8 cellular contexts compared by ENCODE assay signal in the genomic region with DNA sequence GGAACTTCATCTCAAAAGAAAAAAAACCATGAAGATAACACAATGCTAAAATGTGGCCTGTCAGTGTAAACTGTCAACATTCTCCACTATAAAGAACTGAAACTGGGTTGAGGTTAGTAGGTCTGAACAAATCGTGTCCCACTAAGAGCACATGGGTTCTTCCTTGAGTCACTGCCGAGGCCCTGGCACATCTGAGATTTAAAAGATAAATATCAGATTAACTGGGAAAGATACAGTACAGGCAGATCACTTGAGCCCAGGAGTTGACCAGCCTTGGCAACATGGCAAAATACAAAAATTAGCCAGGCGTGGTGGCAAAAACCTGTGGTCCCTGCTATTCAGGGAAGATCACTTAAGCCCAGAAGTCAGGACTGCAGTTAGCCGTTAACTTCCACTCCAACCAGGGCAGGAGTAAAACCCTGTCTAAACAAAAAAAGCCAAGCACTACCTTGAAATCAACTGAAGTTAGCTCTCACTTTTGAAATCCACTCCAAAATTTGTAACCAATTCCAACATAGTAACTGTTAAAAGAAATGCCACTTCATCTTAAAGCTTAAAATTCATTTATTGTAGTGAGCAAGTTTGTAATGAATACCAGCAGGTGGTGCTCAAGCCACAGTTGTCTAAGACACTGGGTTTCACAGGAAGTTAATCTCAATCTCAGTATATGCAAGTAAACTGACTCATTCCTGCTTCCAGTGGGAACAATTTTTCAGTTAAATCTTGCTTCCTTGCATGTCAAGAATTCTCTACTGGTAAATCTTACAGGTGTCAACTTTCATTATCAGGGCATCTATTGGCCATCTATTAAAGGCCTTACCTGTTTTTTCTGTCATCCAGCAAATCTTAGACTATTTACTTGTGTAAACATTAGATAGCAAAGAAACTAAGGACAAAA. TPM values are rescaled to one million over a fixed set of nuclear protein-coding genes. Genes with fewer than 3 reads are reported as not detected.
DNase-seq lines count a peak whose midpoint lies in the region; ATAC-seq lines count a peak whose summit lies in the region.

No MANE protein-coding gene starts in this region.

- H3K79me2 ChIP-seq in GM23248 (ENCODE audit: insufficient read depth) = peaks cover 41% of the 10 kb centered on the region

- H3K36me3 Mint-ChIP-seq in central memory CD8-positive, alpha-beta T cell (ENCODE audit: insufficient read depth) = peaks cover 69% of the 10 kb centered on the region
- peaks cover 56 to 68% of the 10 kb centered on the region in 2 donors for H3K36me3 Mint-ChIP-seq in stimulated activated naive B cell treated with anti-CD40 and anti-IgM and Interleukin-4, amounts not matched to agents 10 μg/mL and 1 μg/mL and 100 μg/mL, for 72 hours

- peaks cover 16% of the 10 kb centered on the region for H3K4me1 ChIP-seq in GM23248 (ENCODE audit: insufficient read depth)

- peak overlapping the region; percentile 100 for H3K9ac ChIP-seq in GM23248

- H3K4me2 ChIP-seq in GM23248 (ENCODE audit: unreplicated experiment) = peak overlapping the region; percentile 77

- peaks cover 53% of the 10 kb centered on the region for H3K4me1 Mint-ChIP-seq in central memory CD8-positive, alpha-beta T cell
- peaks cover 44 to 72% of the 10 kb centered on the region in 2 donors for H3K4me1 Mint-ChIP-seq in stimulated activated naive B cell treated with anti-CD40 and anti-IgM and Interleukin-4, amounts not matched to agents 10 μg/mL and 1 μg/mL and 100 μg/mL, for 72 hours

- peaks cover 71% of the 10 kb centered on the region for H3F3A ChIP-seq in GM23248 (ENCODE audit: insufficient read depth)

- H3K9me3 ChIP-seq in GM23248 (ENCODE audit: low read depth) = no peaks in the 10 kb centered on the region

- H3K9me2 ChIP-seq in GM23248 (ENCODE audit: insufficient read depth) = no peaks in the 10 kb centered on the region

- H3K36me3 ChIP-seq in GM23248 (ENCODE audit: low read depth) = peaks cover 51% of the 10 kb centered on the region

- DNase-seq in SKM-1 treated with dmso at 0.1 percent for 144 hours (lab: John Stamatoyannopoulos, UW; ENCODE audit: unreplicated experiment) (peak; percentile 55), SKM-1 (lab: John Stamatoyannopoulos, UW; ENCODE audit: unreplicated experiment) (no peak), GM23248 (peak; percentile 91), LHCN-M2 (ENCODE audit: low read depth) (peak; percentile 85), T-helper 1 cell (peak in 4 of 5 donors; percentile 36 to 78 (median 47)), left kidney (ENCODE audit: low read depth, low spot score) (peak; percentile 82)
- DNase-seq in central memory CD8-positive, alpha-beta T cell (ENCODE audit: low spot score in 2 of 2) = peak in 1 of 2 donors; percentile 50
- DNase-seq in stimulated activated naive B cell treated with anti-CD40 and anti-IgM and Interleukin-4, amounts not matched to agents 10 μg/mL and 1 μg/mL and 100 μg/mL, for 72 hours = no peak

- in situ Hi-C loops in GM23248 (cut with MboI) = loop anchor here (25.0 kb wide), 1 partner anchor 97 kb away; no protein-coding TSS in a partner anchor

- WGBS in GM23248 (ENCODE audit: low coverage in 1 of 2, low lambda C conversion rate in 2 of 2, missing lambda C conversion rate in 2 of 2), 2 experiments = 49 to 65% methylated on average over 4 of the region's 4 CpGs

- H3K27me3 Mint-ChIP-seq in central memory CD8-positive, alpha-beta T cell = no peaks in the 10 kb centered on the region
- peaks cover 0 to 4% of the 10 kb centered on the region in 2 donors for H3K27me3 Mint-ChIP-seq in stimulated activated naive B cell treated with anti-CD40 and anti-IgM and Interleukin-4, amounts not matched to agents 10 μg/mL and 1 μg/mL and 100 μg/mL, for 72 hours

- peak overlapping the region; percentile 87 for H3K27ac Mint-ChIP-seq in central memory CD8-positive, alpha-beta T cell (ENCODE audit: low read depth)
- H3K27ac Mint-ChIP-seq in stimulated activated naive B cell treated with anti-CD40 and anti-IgM and Interleukin-4, amounts not matched to agents 10 μg/mL and 1 μg/mL and 100 μg/mL, for 72 hours = peak overlapping the region; percentile 100

- H3K9me3 Mint-ChIP-seq in central memory CD8-positive, alpha-beta T cell = no peaks in the 10 kb centered on the region
- no peaks in the 10 kb centered on the region for H3K9me3 Mint-ChIP-seq in stimulated activated naive B cell treated with anti-CD40 and anti-IgM and Interleukin-4, amounts not matched to agents 10 μg/mL and 1 μg/mL and 100 μg/mL, for 72 hours

- H3K4me3 ChIP-seq in GM23248 = peak overlapping the region; percentile 72; the same call in 1 of the 2 replicates

- no peak overlapping the region for H2AFZ ChIP-seq in GM23248

- peak overlapping the region; percentile 74 for H3K27ac ChIP-seq in GM23248

- H3K4me3 Mint-ChIP-seq in central memory CD8-positive, alpha-beta T cell = no peak overlapping the region
- peak overlapping the region in 1 of 2 donors; percentile 66 for H3K4me3 Mint-ChIP-seq in stimulated activated naive B cell treated with anti-CD40 and anti-IgM and Interleukin-4, amounts not matched to agents 10 μg/mL and 1 μg/mL and 100 μg/mL, for 72 hours

- peaks cover 32% of the 10 kb centered on the region for H4K20me1 ChIP-seq in GM23248 (ENCODE audit: insufficient read depth)

- H3K27me3 ChIP-seq in GM23248 (replicated peaks; ENCODE audit: insufficient read depth) = no peaks in the 10 kb centered on the region

- peak; percentile 42 for ATAC-seq in central memory CD8-positive, alpha-beta T cell (replicated peaks; ENCODE audit: extremely low read depth, poor library complexity, severe bottlenecking)
- peak; percentile 50 to 69 for ATAC-seq in stimulated activated naive B cell treated with anti-CD40 and anti-IgM and Interleukin-4, amounts not matched to agents 10 μg/mL and 1 μg/mL and 100 μg/mL, for 72 hours (replicated peaks)

RNA-seq across cellular contexts. Expression of a gene that starts 5.4 kb away (rescaled TPM):
- 13,436 and 14,561 TPM in 2 replicates for total RNA-seq in GM23248 (2014; rRNA removed; shearing (Covaris generic))
- polyA plus RNA-seq in GM23248 (2016; fragmentation: Nextera tagmentation; extraction: Ambion mirVana) = 3,887 and 3,918 TPM in 2 replicates
- 9,526 and 10,102 TPM in 2 replicates for total RNA-seq in LHCN-M2 (2014; rRNA removed)
- polyA plus RNA-seq in LHCN-M2 (2012) = 9,659 TPM

RNA-seq across cellular contexts. Expression of a gene that starts 53.9 kb away (rescaled TPM):
- 22.9 and 28.9 TPM in 2 replicates for total RNA-seq in GM23248 (2014; rRNA removed; shearing (Covaris generic))
- polyA plus RNA-seq in GM23248 (2016; fragmentation: Nextera tagmentation; extraction: Ambion mirVana) = 21.8 and 23.0 TPM in 2 replicates
- total RNA-seq in LHCN-M2 (2014; rRNA removed) = 26.1 and 26.2 TPM in 2 replicates
- 11.0 TPM for polyA plus RNA-seq in LHCN-M2 (2012)

Comparison
In these comparisons a context has a peak if more than half of its experiments do, and no peak if none do; other contexts are left out.
1. DNase-seq: peak in SKM-1 treated with dmso at 0.1 percent for 144 hours (single experiment), GM23248 (single experiment), LHCN-M2 (single experiment), T-helper 1 cell (4 of 5) and left kidney (single experiment); none in SKM-1 (single experiment) and stimulated activated naive B cell treated with anti-CD40 and anti-IgM and Interleukin-4, amounts not matched to agents 10 μg/mL and 1 μg/mL and 100 μg/mL, for 72 hours (single experiment).